In genomic region chr10:16995867-16996529, GRCh38 we compare ENCODE assay signal across 9 cellular contexts.
DNase-seq lines count a peak whose midpoint lies in the region; ATAC-seq, FAIRE-seq and TF ChIP-seq lines count a peak whose summit lies in the region.
"Had no signal": no experiment of that assay in that cellular context is flagged by ENCODE, and none has a peak within 500 bp of the region (broad histone marks: within the 10 kb centered on the region; RNA-seq: fewer than 3 reads in every experiment).

No MANE protein-coding gene starts in this region.

- H3K9me3 ChIP-seq in A673 (ENCODE audit: low read depth, low read length, poor library complexity, severe bottlenecking) (no peaks in the 10 kb centered on the region), lower lobe of right lung (no peaks in the 10 kb centered on the region), small intestine (ENCODE audit: control insufficient read depth, low read depth) (no peaks in the 10 kb centered on the region)

- WGBS in small intestine, 3 donors, result 29 to 43% (median 39%) methylated on average over 6 of the region's 6 CpGs

- H3K27ac ChIP-seq in A673 (ENCODE audit: low read depth, low read length, poor library complexity, severe bottlenecking), result peak overlapping the region; percentile 31
- peak overlapping the region; percentile 69 for H3K27ac ChIP-seq in lower lobe of right lung
- peak overlapping the region in 1 of 2 donors; percentile 69 for H3K27ac ChIP-seq in small intestine (ENCODE audit: low read depth in 1 of 2, low read length in 1 of 2)

- H3K4me3 ChIP-seq in A673 (ENCODE audit: low read depth, low read length, poor library complexity, severe bottlenecking) (no peak overlapping the region), bronchial epithelial cell (ENCODE audit: low read depth, low read length) (no peak overlapping the region), lower lobe of right lung (no peak overlapping the region), small intestine (ENCODE audit: low read depth in 1 of 2, low read length in 2 of 2) (no peak overlapping the region)

- CTCF ChIA-PET in A673 (lab: Charles Lee), result no interaction called here

- H3K4me1 ChIP-seq in A673 (ENCODE audit: insufficient read depth, low read length, poor library complexity, severe bottlenecking) (peaks cover 12% of the 10 kb centered on the region), lower lobe of right lung (peaks cover 32% of the 10 kb centered on the region), small intestine (ENCODE audit: control insufficient read depth in 2 of 2, insufficient read depth in 1 of 2, low read depth in 1 of 2, low read length in 1 of 2) (peaks cover 0 to 2% of the 10 kb centered on the region in 2 donors)

- H3K27me3 ChIP-seq in A673 (replicated peaks; ENCODE audit: insufficient read depth, low read depth, low read length, poor library complexity) (no peaks in the 10 kb centered on the region), bronchial epithelial cell (ENCODE audit: control insufficient read depth, insufficient read depth, low read length) (no peaks in the 10 kb centered on the region), lower lobe of right lung (ENCODE audit: low read depth) (no peaks in the 10 kb centered on the region), small intestine (ENCODE audit: control insufficient read depth in 2 of 2, insufficient read depth in 2 of 2, low read length in 2 of 2) (no peaks in the 10 kb centered on the region)

- ATAC-seq in lower lobe of right lung, result peak; percentile 78 to 85

- POLR2A ChIA-PET in A673 (lab: Charles Lee; ENCODE audit: low non-redundant PET), result no interaction called here

- TF ChIP-seq CTCF in A673 (conservative IDR thresholded peaks at IDR 0.05; ENCODE audit: low read depth, low read length) (no peak), bronchial epithelial cell (IDR thresholded peaks at IDR 0.05; ENCODE audit: insufficient read depth, low read length, severe bottlenecking) (no peak), lower lobe of right lung (IDR thresholded peaks at IDR 0.05) (no peak)

- BruUV-seq in A673 (replicated peaks; lab: Mats Ljungman, UMichigan), result no TSS peak

- intact Hi-C loops in A673 (cut with micrococcal nuclease; ENCODE audit: unreplicated experiment) (no loop called here), lower lobe of right lung (cut with DNase I) (no loop called here)

- FAIRE-seq in bronchial epithelial cell (lab: Jason Lieb, UNC), result peak; percentile 28
- FAIRE-seq in small intestine (lab: Jason Lieb, UNC), result no peak

- H3K36me3 ChIP-seq in A673 (ENCODE audit: insufficient read depth, low read length, poor library complexity, severe bottlenecking), result no peaks in the 10 kb centered on the region
- no peaks in the 10 kb centered on the region for H3K36me3 ChIP-seq in bronchial epithelial cell (ENCODE audit: control insufficient read depth, insufficient read depth, low read length)
- H3K36me3 ChIP-seq in lower lobe of right lung, result no peaks in the 10 kb centered on the region
- H3K36me3 ChIP-seq in small intestine (ENCODE audit: control insufficient read depth in 2 of 2, insufficient read depth in 2 of 2, low read length in 2 of 2), result no peaks in the 10 kb centered on the region

- DNase-seq in A673 (ENCODE audit: low spot score) (peak; percentile 32), LHCN-M2 (ENCODE audit: low read depth) (peak; percentile 45), bronchial epithelial cell (ENCODE audit: low read depth) (no peak), lower lobe of right lung (no peak), cerebellum (ENCODE audit: low spot score) (no peak), small intestine (no peak), RKO (ENCODE audit: low spot score) (no peak), NCI-H2171 (lab: John Stamatoyannopoulos, UW) (no peak)
- DNase-seq: NCI-H2081 treated with DMSO at 0.1 percent for 48 hours had no signal

Comparison
In these comparisons a context has a peak if more than half of its experiments do, and no peak if none do; other contexts are left out.
1. DNase-seq: peak in A673 (single experiment) and LHCN-M2 (single experiment); none in bronchial epithelial cell (single experiment), lower lobe of right lung (single experiment), cerebellum (single experiment), small intestine (single experiment), RKO (single experiment) and NCI-H2171 (single experiment).